ENCODE assay signal across 9 cellular contexts in the genomic region with DNA sequence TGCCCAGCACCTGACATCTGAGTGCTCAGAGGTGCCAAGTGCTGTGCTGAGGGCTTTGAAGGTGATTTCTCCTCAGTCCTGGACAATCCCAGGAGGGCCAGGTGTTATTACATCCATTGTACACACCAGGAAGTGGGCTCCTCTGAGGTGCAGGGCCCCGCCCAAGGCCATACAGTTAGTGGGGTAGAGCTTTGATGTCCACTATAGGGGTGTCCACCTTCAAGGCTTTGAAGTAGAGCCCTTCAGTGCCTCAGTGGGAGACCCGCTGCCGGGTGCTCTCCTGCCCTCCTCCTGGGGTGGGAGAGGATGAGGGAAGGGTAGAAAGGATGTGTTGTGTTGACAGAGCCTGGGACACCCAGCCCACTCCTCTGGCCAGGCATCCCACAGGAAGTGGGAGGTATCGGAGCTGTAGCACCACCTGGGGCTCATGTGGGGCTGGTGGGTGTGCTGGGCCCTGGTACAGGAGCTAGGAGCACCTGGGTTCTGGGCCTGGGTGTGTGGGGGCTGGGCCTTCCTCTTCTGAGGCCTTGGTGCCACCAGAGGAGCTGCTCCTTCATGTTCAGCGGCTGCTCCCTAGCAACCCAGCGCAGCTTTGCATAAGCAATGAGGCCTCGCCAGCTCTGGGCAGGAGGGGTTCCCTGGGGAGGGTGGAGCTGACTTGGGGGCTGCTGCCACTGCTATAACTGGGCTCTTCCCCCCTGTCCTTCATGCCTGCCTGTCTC. TPM values are rescaled to one million over a fixed set of nuclear protein-coding genes. Genes with fewer than 3 reads are reported as not detected.
DNase-seq lines count a peak whose midpoint lies in the region; ATAC-seq and TF ChIP-seq lines count a peak whose summit lies in the region.
"Had no signal": no experiment of that assay in that cellular context is flagged by ENCODE, and none has a peak within 500 bp of the region (broad histone marks: within the 10 kb centered on the region; RNA-seq: fewer than 3 reads in every experiment).

No MANE protein-coding gene starts in this region.

- H3K4me1 Mint-ChIP-seq in T-helper 2 cell treated with Interferon-gamma antibody and Interleukin-4, amounts not matched to agents 5 μg/mL and 100 μg/mL, for 36 hours (ENCODE audit: low read depth): peaks cover 63% of the 10 kb centered on the region
- peaks cover 61% of the 10 kb centered on the region for H3K4me1 Mint-ChIP-seq in type B pancreatic cell (ENCODE audit: unreplicated experiment)

- no peaks in the 10 kb centered on the region for H3K27me3 ChIP-seq in heart left ventricle
- H3K27me3 ChIP-seq in iPS-18a (ENCODE audit: control insufficient read depth, insufficient read depth, low read length): no peaks in the 10 kb centered on the region

- no peaks in the 10 kb centered on the region for H3K9me3 Mint-ChIP-seq in T-helper 2 cell treated with Interferon-gamma antibody and Interleukin-4, amounts not matched to agents 5 μg/mL and 100 μg/mL, for 36 hours
- H3K9me3 Mint-ChIP-seq in type B pancreatic cell: no peaks in the 10 kb centered on the region

- no peak for ATAC-seq in heart left ventricle
- ATAC-seq in Right ventricle myocardium superior (ENCODE audit: poor library complexity): no peak
- ATAC-seq in HG03457 (IDR thresholded peaks at IDR 0.05; ENCODE audit: unreplicated experiment): no peak

- TF ChIP-seq POLR2A in heart left ventricle (IDR thresholded peaks at IDR 0.05): no peak

- peaks cover 20 to 99% (median 83%) of the 10 kb centered on the region in 12 donors for H3K4me1 ChIP-seq in heart left ventricle
- H3K4me1 ChIP-seq in iPS-18a (ENCODE audit: control insufficient read depth, low read depth, low read length): peaks cover 48% of the 10 kb centered on the region

- no peaks in the 10 kb centered on the region for H3K27me3 Mint-ChIP-seq in T-helper 2 cell treated with Interferon-gamma antibody and Interleukin-4, amounts not matched to agents 5 μg/mL and 100 μg/mL, for 36 hours (ENCODE audit: low read depth)
- no peaks in the 10 kb centered on the region for H3K27me3 Mint-ChIP-seq in type B pancreatic cell

- peak overlapping the region; percentile 49 for H3K27ac Mint-ChIP-seq in T-helper 2 cell treated with Interferon-gamma antibody and Interleukin-4, amounts not matched to agents 5 μg/mL and 100 μg/mL, for 36 hours
- H3K27ac Mint-ChIP-seq in type B pancreatic cell: peak overlapping the region; percentile 68

- TF ChIP-seq CTCF in heart left ventricle (IDR thresholded peaks at IDR 0.05) (no peak), type B pancreatic cell (conservative IDR thresholded peaks at IDR 0.05) (no peak)

- peak overlapping the region; percentile 49 for H3K4me3 Mint-ChIP-seq in T-helper 2 cell treated with Interferon-gamma antibody and Interleukin-4, amounts not matched to agents 5 μg/mL and 100 μg/mL, for 36 hours
- no peak overlapping the region for H3K4me3 Mint-ChIP-seq in type B pancreatic cell

- peaks cover 0 to 67% (median 25%) of the 10 kb centered on the region in 9 donors for H3K36me3 ChIP-seq in heart left ventricle
- H3K36me3 ChIP-seq in iPS-18a (ENCODE audit: control insufficient read depth, low read depth, low read length): peaks cover 3% of the 10 kb centered on the region

- no peak overlapping the region for H3K9ac ChIP-seq in iPS-18a (ENCODE audit: low read length)

- H3K9me3 ChIP-seq in heart left ventricle: no peaks in the 10 kb centered on the region
- no peaks in the 10 kb centered on the region for H3K9me3 ChIP-seq in iPS-18a (ENCODE audit: control insufficient read depth, low read depth, low read length)

- DNase-seq in heart left ventricle (peak in 1 of 5 donors; percentile 51), Right ventricle myocardium superior (no peak), type B pancreatic cell (ENCODE audit: extremely low spot score, unreplicated experiment) (no peak), HuH-7 (ENCODE audit: low spot score) (no peak), Ammon's horn (ENCODE audit: low spot score) (no peak)
- no peak for DNase-seq in T-helper 2 cell treated with Interferon-gamma antibody and Interleukin-4, amounts not matched to agents 5 μg/mL and 100 μg/mL, for 36 hours (ENCODE audit: low spot score)
- DNase-seq: GDM1 had no signal

- H3K36me3 Mint-ChIP-seq in T-helper 2 cell treated with Interferon-gamma antibody and Interleukin-4, amounts not matched to agents 5 μg/mL and 100 μg/mL, for 36 hours (ENCODE audit: low read depth): peaks cover 39% of the 10 kb centered on the region
- peaks cover 21% of the 10 kb centered on the region for H3K36me3 Mint-ChIP-seq in type B pancreatic cell

- H3K27ac ChIP-seq in heart left ventricle: peak overlapping the region in 7 of 12 donors; percentile 2 to 61 (median 41)
- peak overlapping the region; percentile 22 for H3K27ac ChIP-seq in iPS-18a (ENCODE audit: low read length)

- H3K4me3 ChIP-seq in heart left ventricle (no peak overlapping the region), iPS-18a (ENCODE audit: low read length) (no peak overlapping the region)

- intact Hi-C loops in heart left ventricle (cut with DNase I): loop anchor here in 3 of 10 donors (10.0 kb wide), 2 partner anchors 88 to 278 kb away; a partner anchor contains a TSS
- intact Hi-C loops in Right ventricle myocardium superior (cut with DNase I): no loop called here

- 52 to 61% (median 61%) methylated on average over 5 to 7 of the region's 7 CpGs for WGBS in heart left ventricle, 4 donors

RNA-seq across cellular contexts. Expression of a gene that starts 7.4 kb away (rescaled TPM):
- 10 to 100 TPM; 23.2 to 88.2 (median 26.7) TPM for total RNA-seq in heart left ventricle
- polyA plus RNA-seq in heart left ventricle: 10 to 100 TPM; 18.2 to 29.2 TPM
- 31.7 TPM for total RNA-seq in Right ventricle myocardium superior
- 159 and 210 TPM in 2 replicates for total RNA-seq in type B pancreatic cell (ENCODE audit: low replicate concordance)

RNA-seq across cellular contexts. Expression of a gene that starts 23.8 kb away (rescaled TPM):
- total RNA-seq in heart left ventricle (1,000 to 10,000 TPM in 1 of 9 donors, 100 to 1,000 TPM in 8; 698 to 1,018 (median 826) TPM), Right ventricle myocardium superior (767 TPM), type B pancreatic cell (ENCODE audit: low replicate concordance) (1,908 and 1,925 TPM in 2 replicates)
- 1,000 to 10,000 TPM; 1,964 to 2,300 TPM for polyA plus RNA-seq in heart left ventricle

RNA-seq across cellular contexts. Expression of a gene that starts 52.2 kb away (rescaled TPM):
- total RNA-seq in heart left ventricle (10 to 100 TPM in 2 of 9 donors, 1 to 10 TPM in 7; 6.7 to 11.1 (median 8.3) TPM), Right ventricle myocardium superior (7.6 TPM), type B pancreatic cell (ENCODE audit: low replicate concordance) (17.7 and 19.7 TPM in 2 replicates)
- polyA plus RNA-seq in heart left ventricle: 10 to 100 TPM in 1 of 2 donors, 1 to 10 TPM in 1; 9.7 to 10.9 TPM
